32 cellular contexts compared by ENCODE assay signal in genomic region chr12:46395308-46395707, GRCh38. TPM values are rescaled to one million over a fixed set of nuclear protein-coding genes. Genes with fewer than 3 reads are reported as not detected.
DNase-seq lines count a peak whose midpoint lies in the region; ATAC-seq and TF ChIP-seq lines count a peak whose summit lies in the region.
"Had no signal": no experiment of that assay in that cellular context is flagged by ENCODE, and none has a peak within 500 bp of the region (broad histone marks: within the 10 kb centered on the region; RNA-seq: fewer than 3 reads in every experiment).

No MANE protein-coding gene starts in this region.

- H3K27me3 ChIP-seq in HUES48 (ENCODE audit: control insufficient read depth, insufficient read depth, low read length) (no peaks in the 10 kb centered on the region; the same call in 1 of the 2 replicates), Panc1 (ENCODE audit: control insufficient read depth, insufficient read depth, low read length) (no peaks in the 10 kb centered on the region), iPS-18a (ENCODE audit: control insufficient read depth, insufficient read depth, low read length) (no peaks in the 10 kb centered on the region), hepatocyte (no peaks in the 10 kb centered on the region)
- no peaks in the 10 kb centered on the region for H3K27me3 ChIP-seq in CD4-positive, alpha-beta memory T cell (ENCODE audit: insufficient read depth, low read length)
- H3K27me3 ChIP-seq: BLaER1 treated with 17β-estradiol and CSF1 and Interleukin-3, amounts not matched to agents 10 nM and 100 nM; dorsolateral prefrontal cortex; esophagus muscularis mucosa; tibial nerve had no signal

- POLR2A ChIA-PET in Panc1 (lab: Charles Lee): interaction anchor here (0.7 kb wide), 1 partner anchor 589 kb away, joined by 3 read pairs; no protein-coding TSS in a partner anchor
- POLR2A ChIA-PET in CD4-positive, alpha-beta memory T cell (lab: Charles Lee; ENCODE audit: partially characterized antibody): interaction anchor here (0.6 to 0.7 kb wide), 2 partner anchors 11 to 23 kb away, joined by 3 read pairs; no protein-coding TSS in a partner anchor

- H3K9ac ChIP-seq in HUES48 (ENCODE audit: low read depth, low read length): no peak overlapping the region
- no peak overlapping the region for H3K9ac ChIP-seq in iPS-18a (ENCODE audit: low read length)
- H3K9ac ChIP-seq: BLaER1 treated with 17β-estradiol and CSF1 and Interleukin-3, amounts not matched to agents 10 nM and 100 nM had no signal

- no peak overlapping the region for H3K27ac Mint-ChIP-seq in natural killer cell
- no peak overlapping the region for H3K27ac Mint-ChIP-seq in CD4-positive, alpha-beta memory T cell
- H3K27ac Mint-ChIP-seq: activated T-helper 2 cell treated with anti-CD3 and anti-CD28 coated beads, Interferon-gamma antibody, Interleukin-2, Interleukin-4, amounts not matched to agents 10 μg/mL and 5 μg/mL and 100 μg/mL, durations not matched to agents 14 hours and 24 hours and 36 hours; HFFc6; natural killer cell treated with Interleukin-12 subunit alpha and Interleukin-12 subunit beta and Interleukin-15 and Interleukin-18, amount 100 ng/mL, for 72 hours had no signal

- H3K27ac ChIP-seq in HUES48 (ENCODE audit: low read depth, low read length) (peak overlapping the region; percentile 25), Panc1 (ENCODE audit: low read length) (peak overlapping the region; percentile 57; the same call in 1 of the 2 replicates), iPS-18a (ENCODE audit: low read length) (no peak overlapping the region), hepatocyte (no peak overlapping the region)
- H3K27ac ChIP-seq in CD4-positive, alpha-beta memory T cell (ENCODE audit: low read depth, low read length): no peak overlapping the region
- H3K27ac ChIP-seq: BLaER1 treated with 17β-estradiol and CSF1 and Interleukin-3, amounts not matched to agents 10 nM and 100 nM; esophagus muscularis mucosa; tibial nerve; VCaP had no signal

- CTCF ChIA-PET in Panc1 (lab: Charles Lee): no interaction called here
- CTCF ChIA-PET in CD4-positive, alpha-beta memory T cell (lab: Charles Lee; ENCODE audit: partially characterized antibody): no interaction called here

- BruUV-seq in Panc1 (replicated peaks; lab: Mats Ljungman, UMichigan): no TSS peak

- no peaks in the 10 kb centered on the region for H3K9me3 Mint-ChIP-seq in natural killer cell
- H3K9me3 Mint-ChIP-seq in CD4-positive, alpha-beta memory T cell: peaks cover 0 to 12% (median 3%) of the 10 kb centered on the region in 8 donors

- H3K9me2 ChIP-seq in hepatocyte (replicated peaks; ENCODE audit: insufficient read depth): no peaks in the 10 kb centered on the region

- no peaks in the 10 kb centered on the region for H3K79me2 ChIP-seq in hepatocyte

- H3K27me3 Mint-ChIP-seq in natural killer cell (ENCODE audit: low read depth in 2 of 2): no peaks in the 10 kb centered on the region
- no peaks in the 10 kb centered on the region for H3K27me3 Mint-ChIP-seq in CD4-positive, alpha-beta memory T cell
- H3K27me3 Mint-ChIP-seq: brain; natural killer cell treated with Interleukin-12 subunit alpha and Interleukin-12 subunit beta and Interleukin-15 and Interleukin-18, amount 100 ng/mL, for 72 hours had no signal

- H4K20me1 ChIP-seq in hepatocyte (ENCODE audit: insufficient read depth, poor library complexity, severe bottlenecking): no peaks in the 10 kb centered on the region
- H4K20me1 ChIP-seq: BLaER1 treated with 17β-estradiol and CSF1 and Interleukin-3, amounts not matched to agents 10 nM and 100 nM had no signal

- H3K36me3 Mint-ChIP-seq in natural killer cell: peaks cover 13% of the 10 kb centered on the region
- H3K36me3 Mint-ChIP-seq in CD4-positive, alpha-beta memory T cell: peaks cover 5 to 26% of the 10 kb centered on the region in 2 donors

- H3K4me1 Mint-ChIP-seq in natural killer cell: peaks cover 14 to 15% of the 10 kb centered on the region in 2 donors
- peaks cover 14 to 28% (median 19%) of the 10 kb centered on the region in 4 donors for H3K4me1 Mint-ChIP-seq in CD4-positive, alpha-beta memory T cell

- H3K4me1 ChIP-seq in HUES48 (ENCODE audit: control insufficient read depth, insufficient read depth, low read length) (peaks cover 37% of the 10 kb centered on the region), Panc1 (ENCODE audit: control insufficient read depth, insufficient read depth, low read length) (peaks cover 30% of the 10 kb centered on the region), iPS-18a (ENCODE audit: control insufficient read depth, low read depth, low read length) (peaks cover 41% of the 10 kb centered on the region), hepatocyte (ENCODE audit: insufficient read depth) (peaks cover 6% of the 10 kb centered on the region)
- H3K4me1 ChIP-seq in CD4-positive, alpha-beta memory T cell (ENCODE audit: insufficient read depth, low read length): peaks cover 12% of the 10 kb centered on the region

- no peak for TF ChIP-seq CTCF in Panc1 (IDR thresholded peaks at IDR 0.05)
- TF ChIP-seq CTCF in hepatocyte (IDR thresholded peaks at IDR 0.05; ENCODE audit: poor library complexity): no peak
- TF ChIP-seq CTCF in natural killer cell (IDR thresholded peaks at IDR 0.05): no peak

- H3K9me3 ChIP-seq in HUES48 (ENCODE audit: control insufficient read depth, insufficient read depth, low read length): peaks cover 5% of the 10 kb centered on the region; the same call in 1 of the 2 replicates
- no peaks in the 10 kb centered on the region for H3K9me3 ChIP-seq in Panc1 (ENCODE audit: control insufficient read depth, insufficient read depth, low read depth, low read length)
- peaks cover 2% of the 10 kb centered on the region for H3K9me3 ChIP-seq in iPS-18a (ENCODE audit: control insufficient read depth, low read depth, low read length)
- no peaks in the 10 kb centered on the region for H3K9me3 ChIP-seq in hepatocyte (ENCODE audit: low read depth)
- no peaks in the 10 kb centered on the region for H3K9me3 ChIP-seq in CD4-positive, alpha-beta memory T cell (ENCODE audit: control insufficient read depth in 1 of 2, low read length in 2 of 2)
- H3K9me3 ChIP-seq: esophagus muscularis mucosa, mucosa of descending colon, tibial nerve had no signal

- H3K4me3 ChIP-seq in HUES48 (ENCODE audit: low read depth, low read length) (no peak overlapping the region), Panc1 (ENCODE audit: low read depth in 2 of 2, low read length in 2 of 2) (no peak overlapping the region), iPS-18a (ENCODE audit: low read length) (peak overlapping the region; percentile 5), hepatocyte (no peak overlapping the region)
- no peak overlapping the region for H3K4me3 ChIP-seq in CD4-positive, alpha-beta memory T cell (ENCODE audit: low read length in 2 of 2)
- H3K4me3 ChIP-seq: BLaER1 treated with 17β-estradiol and CSF1 and Interleukin-3, amounts not matched to agents 10 nM and 100 nM; dorsolateral prefrontal cortex; esophagus muscularis mucosa; mucosa of descending colon; tibial nerve had no signal

- intact Hi-C loops in Panc1 (cut with micrococcal nuclease; ENCODE audit: unreplicated experiment): no loop called here
- intact Hi-C loops in natural killer cell (cut with micrococcal nuclease): no loop called here
- intact Hi-C loops in CD4-positive, alpha-beta memory T cell (cut with micrococcal nuclease): no loop called here

- no peak overlapping the region for H3K4me3 Mint-ChIP-seq in natural killer cell
- H3K4me3 Mint-ChIP-seq in CD4-positive, alpha-beta memory T cell: no peak overlapping the region
- H3K4me3 Mint-ChIP-seq: HFFc6; natural killer cell treated with Interleukin-12 subunit alpha and Interleukin-12 subunit beta and Interleukin-15 and Interleukin-18, amount 100 ng/mL, for 72 hours had no signal

- no peak overlapping the region for H2AFZ ChIP-seq in hepatocyte

- in situ Hi-C loops in Panc1 (cut with HindIII; ENCODE audit: low pct_unique_long_range_greater_than_20kb, low sequenced_read_pairs): no loop called here

- H3K36me3 ChIP-seq in HUES48 (ENCODE audit: control insufficient read depth, insufficient read depth, low read length) (peaks cover 6% of the 10 kb centered on the region; the same call in 1 of the 2 replicates), Panc1 (ENCODE audit: control insufficient read depth, insufficient read depth, low read length) (no peaks in the 10 kb centered on the region; the same call in 1 of the 2 replicates), iPS-18a (ENCODE audit: control insufficient read depth, low read depth, low read length) (peaks cover 3% of the 10 kb centered on the region), hepatocyte (replicated peaks; ENCODE audit: insufficient read depth, low read depth) (no peaks in the 10 kb centered on the region)
- H3K36me3 ChIP-seq in CD4-positive, alpha-beta memory T cell (ENCODE audit: insufficient read depth, low read length): no peaks in the 10 kb centered on the region
- H3K36me3 ChIP-seq: esophagus muscularis mucosa, tibial nerve had no signal

- ATAC-seq in Panc1 (no peak), natural killer cell (no peak)
- ATAC-seq: left cardiac atrium; mucosa of descending colon; natural killer cell treated with Interleukin-12 subunit alpha and Interleukin-12 subunit beta and Interleukin-15 and Interleukin-18, amount 100 ng/mL, for 72 hours had no signal

- DNase-seq in DMS 273 treated with DMSO at 0.1 percent for 48 hours (lab: John Stamatoyannopoulos, UW) (peak; percentile 21), Panc1 (ENCODE audit: low read depth, low spot score) (no peak), hepatocyte (ENCODE audit: low spot score) (no peak), natural killer cell (no peak)
- DNase-seq in CD4-positive, alpha-beta memory T cell: no peak
- DNase-seq: activated CD4-positive, alpha-beta T cell treated with anti-CD3 and anti-CD28 coated beads for 4 hours; activated naive CD4-positive, alpha-beta T cell treated with anti-CD3 and anti-CD28 coated beads, Interleukin-2, amount 50 U/mL, for 16 hours; COR-L47; DND-41; dorsolateral prefrontal cortex; foreskin melanocyte; GF-D8; GOT3; HFFc6; KBM-7; left cardiac atrium; mammary epithelial cell; mucosa of descending colon; NCI-H1105 treated with DMSO at 0.1 percent for 48 hours; NCI-H2081; NCI-H526; stimulated activated CD4-positive, alpha-beta T cell treated with anti-CD3 and anti-CD28 coated beads, Interleukin-4, amount 100 ng/mL, for 24 hours; T-helper 9 cell had no signal

- H3K4me2 ChIP-seq in hepatocyte: no peak overlapping the region

- whole genome bisulfite sequencing in hepatocyte (ENCODE audit: low lambda C conversion rate, missing lambda C conversion rate): 81% methylated on average over 3 of the region's 3 CpGs

RNA-seq across cellular contexts. Expression of gene SLC38A2, which starts 22.7 kb away (rescaled TPM):
- total RNA-seq in Panc1 (2021; ENCODE audit: unreplicated experiment) (341 TPM), hepatocyte (372 and 373 TPM in 2 replicates), natural killer cell (100 to 1,000 TPM; 131 to 241 (median 167) TPM)
- polyA plus RNA-seq in Panc1 (2012; ENCODE audit: insufficient read length): 122 TPM
- polyA plus RNA-seq in hepatocyte: 139 and 144 TPM in 2 replicates
- total RNA-seq in CD4-positive, alpha-beta memory T cell: 100 to 1,000 TPM; 200 to 208 TPM
- polyA plus RNA-seq in CD4-positive, alpha-beta memory T cell: 10 to 100 TPM; 46.8 to 73.6 TPM

Comparison
In these comparisons a context has a peak if more than half of its experiments do, and no peak if none do; other contexts are left out.
1. H3K27ac ChIP-seq: peak in HUES48 (single experiment) and Panc1 (single experiment); none in iPS-18a (single experiment), hepatocyte (single experiment) and CD4-positive, alpha-beta memory T cell (single experiment).